Comparison of ENCODE assay signal across 16 cellular contexts in the genomic region with DNA sequence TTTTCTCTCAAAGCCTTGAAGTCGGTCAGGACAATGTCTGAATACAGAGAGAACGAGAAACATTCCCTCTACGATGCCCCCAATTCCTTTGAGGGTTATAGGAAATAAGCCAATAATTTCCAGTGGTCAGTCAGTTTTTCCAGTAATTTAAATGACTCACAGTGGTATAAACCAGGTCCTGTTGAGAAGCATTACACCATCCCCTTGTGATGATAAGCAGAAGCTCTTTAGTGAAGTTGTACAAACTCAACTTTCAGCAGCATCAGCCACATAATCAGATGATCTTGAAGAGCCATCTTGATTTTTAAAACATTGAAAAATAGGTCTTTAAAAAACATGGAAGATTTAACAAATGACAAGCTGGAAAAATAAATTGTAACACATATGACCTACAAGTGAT.
"Had no signal": no experiment of that assay in that cellular context is flagged by ENCODE, and none has a peak within 500 bp of the region (broad histone marks: within the 10 kb centered on the region; RNA-seq: fewer than 3 reads in every experiment).

No MANE protein-coding gene starts in this region.

- H3K4me3 ChIP-seq: adrenal gland, heart right ventricle, tibial artery had no signal

- H3K27me3 ChIP-seq: adrenal gland, heart right ventricle, tibial artery had no signal

- H3K9me3 ChIP-seq: adrenal gland, heart right ventricle, tibial artery had no signal

- DNase-seq: activated CD4-positive, alpha-beta T cell treated with anti-CD3 and anti-CD28 coated beads for 1 hour; activated CD4-positive, alpha-beta T cell treated with anti-CD3 and anti-CD28 coated beads, Interleukin-2, amount 50 U/mL, for 1 hour; activated T-cell treated with anti-CD3 and anti-CD28 coated beads, Interleukin-2, amount 50 U/mL, for 1 hour; adrenal gland; effector CD8-positive, alpha-beta T cell; erythroblast; heart right ventricle; left colon; naive thymus-derived CD4-positive, alpha-beta T cell; occipital lobe; stimulated activated CD4-positive, alpha-beta T cell treated with anti-CD3 and anti-CD28 coated beads, Interleukin-12 subunit alpha, Interleukin-12 subunit beta, amount 100 ng/mL, for 4 hours; stimulated activated CD4-positive, alpha-beta T cell treated with anti-CD3 and anti-CD28 coated beads, Interleukin-4, amount 100 ng/mL, for 4 hours; stimulated activated naive CD8-positive, alpha-beta T cell treated with anti-CD3 and anti-CD28 coated beads, Interleukin-15, Interleukin-2, amounts not matched to agents 100 U/mL and 50 U/mL, for 24 hours; T-cell; tibial artery had no signal

- ATAC-seq: activated T-helper 17 cell treated with anti-CD3 and anti-CD28 coated beads, Interleukin-2, amount 50 U/mL, for 72 hours; heart right ventricle; left colon; naive thymus-derived CD4-positive, alpha-beta T cell; stimulated activated naive CD8-positive, alpha-beta T cell treated with anti-CD3 and anti-CD28 coated beads, Interleukin-15, Interleukin-2, amounts not matched to agents 100 U/mL and 50 U/mL, for 24 hours; T-cell had no signal

- H3K36me3 ChIP-seq: adrenal gland, heart right ventricle, tibial artery had no signal

- H3K27ac ChIP-seq: adrenal gland, heart right ventricle, tibial artery had no signal

- H3K4me1 ChIP-seq: adrenal gland, heart right ventricle, tibial artery had no signal
